In genomic region chr3:186444288-186444687, GRCh38 we compare ENCODE assay signal across 27 cellular contexts.
"Had no signal": no experiment of that assay in that cellular context is flagged by ENCODE, and none has a peak within 500 bp of the region (broad histone marks: within the 10 kb centered on the region; RNA-seq: fewer than 3 reads in every experiment).

No MANE protein-coding gene starts in this region.

- H3K9me3 Mint-ChIP-seq: naive thymus-derived CD8-positive, alpha-beta T cell; nephron; neural crest cell; stimulated activated naive B cell treated with anti-CD40 and anti-IgM and Interleukin-4, amounts not matched to agents 10 μg/mL and 1 μg/mL and 100 μg/mL, for 72 hours had no signal

- H3K4me2 ChIP-seq: smooth muscle cell had no signal

- H3K36me3 ChIP-seq: left lung, lower lobe of right lung, neutrophil, stomach, thyroid gland, transverse colon, upper lobe of left lung, vagina had no signal

- DNase-seq: left colon; left lung; lower lobe of right lung; mammary epithelial cell; mesenchymal stem cell; naive thymus-derived CD8-positive, alpha-beta T cell; occipital lobe; right cardiac atrium; stimulated activated CD4-positive, alpha-beta T cell treated with anti-CD3 and anti-CD28 coated beads, Interleukin-1b, Interleukin-23, amount 100 ng/mL, for 48 hours; stimulated activated CD4-positive, alpha-beta T cell treated with anti-CD3 and anti-CD28 coated beads, Interleukin-2, amount 100 ng/mL, for 48 hours; stimulated activated CD4-positive, alpha-beta T cell treated with anti-CD3 and anti-CD28 coated beads, Interleukin-4, amount 100 ng/mL, for 4 hours; stimulated activated CD8-positive, alpha-beta memory T cell treated with anti-CD3 and anti-CD28 coated beads, Interleukin-4, amount 100 ng/mL, for 48 hours; stimulated activated naive B cell treated with anti-CD40 and anti-IgM and Interleukin-4, amounts not matched to agents 10 μg/mL and 1 μg/mL and 100 μg/mL, for 72 hours; stimulated activated naive CD8-positive, alpha-beta T cell treated with anti-CD3 and anti-CD28 coated beads, Interleukin-15, Interleukin-2, amounts not matched to agents 100 U/mL and 50 U/mL, for 24 hours; stomach; testis; thyroid gland; transverse colon; upper lobe of left lung had no signal

- FAIRE-seq: keratinocyte had no signal

- H3K27ac ChIP-seq: left lung, lower lobe of right lung, neutrophil, stomach, testis, thyroid gland, transverse colon, upper lobe of left lung, vagina had no signal

- H3K27me3 Mint-ChIP-seq: progenitor cell of endocrine pancreas; stimulated activated naive B cell treated with anti-CD40 and anti-IgM and Interleukin-4, amounts not matched to agents 10 μg/mL and 1 μg/mL and 100 μg/mL, for 72 hours had no signal

- H3K4me3 ChIP-seq: left lung, lower lobe of right lung, smooth muscle cell, stomach, testis, thyroid gland, transverse colon, upper lobe of left lung, vagina had no signal

- H3K4me1 ChIP-seq: left lung, lower lobe of right lung, testis, thyroid gland, transverse colon, upper lobe of left lung, vagina had no signal

- H3K4me1 Mint-ChIP-seq: naive thymus-derived CD8-positive, alpha-beta T cell; nephron; neural crest cell; stimulated activated naive B cell treated with anti-CD40 and anti-IgM and Interleukin-4, amounts not matched to agents 10 μg/mL and 1 μg/mL and 100 μg/mL, for 72 hours had no signal

- H3K27me3 ChIP-seq: left lung, neutrophil, stomach, testis, thyroid gland, transverse colon, upper lobe of left lung, vagina had no signal

- H3K4me3 Mint-ChIP-seq: naive thymus-derived CD8-positive, alpha-beta T cell; nephron; neural crest cell; stimulated activated naive B cell treated with anti-CD40 and anti-IgM and Interleukin-4, amounts not matched to agents 10 μg/mL and 1 μg/mL and 100 μg/mL, for 72 hours had no signal

- H3K9me3 ChIP-seq: left lung, lower lobe of right lung, neutrophil, stomach, testis, thyroid gland, transverse colon, upper lobe of left lung, vagina had no signal

- H3K36me3 Mint-ChIP-seq: naive thymus-derived CD8-positive, alpha-beta T cell; stimulated activated naive B cell treated with anti-CD40 and anti-IgM and Interleukin-4, amounts not matched to agents 10 μg/mL and 1 μg/mL and 100 μg/mL, for 72 hours had no signal

- H3K27ac Mint-ChIP-seq: naive thymus-derived CD8-positive, alpha-beta T cell; nephron; progenitor cell of endocrine pancreas; stimulated activated naive B cell treated with anti-CD40 and anti-IgM and Interleukin-4, amounts not matched to agents 10 μg/mL and 1 μg/mL and 100 μg/mL, for 72 hours had no signal

- ATAC-seq: left colon; left lung; lower lobe of right lung; naive thymus-derived CD8-positive, alpha-beta T cell; right cardiac atrium; sciatic nerve; stimulated activated naive B cell treated with anti-CD40 and anti-IgM and Interleukin-4, amounts not matched to agents 10 μg/mL and 1 μg/mL and 100 μg/mL, for 72 hours; stimulated activated naive CD8-positive, alpha-beta T cell treated with anti-CD3 and anti-CD28 coated beads, Interleukin-15, Interleukin-2, amounts not matched to agents 100 U/mL and 50 U/mL, for 24 hours had no signal
